ENCODE assay signal across 9 cellular contexts in genomic region chr16:22948603-22949368, GRCh38.
DNase-seq lines count a peak whose midpoint lies in the region; TF ChIP-seq lines count a peak whose summit lies in the region.
"Had no signal": no experiment of that assay in that cellular context is flagged by ENCODE, and none has a peak within 500 bp of the region (broad histone marks: within the 10 kb centered on the region; RNA-seq: fewer than 3 reads in every experiment).

No MANE protein-coding gene starts in this region.

- TF ChIP-seq POLR2A in stomach (IDR thresholded peaks at IDR 0.05) = no peak

- peaks cover 32% of the 10 kb centered on the region for H3K27me3 Mint-ChIP-seq in activated CD4-positive, alpha-beta T cell treated with anti-CD3 and anti-CD28 coated beads, Interleukin-2, amount 10 ng/mL, durations not matched to agents 7 days and 5 days

- intact Hi-C loops in stomach (cut with DNase I; ENCODE audit: low total_unique reads) = no loop called here

- H3K4me1 ChIP-seq in stomach = peaks cover 4 to 14% (median 10%) of the 10 kb centered on the region in 4 donors

- CTCF ChIA-PET in activated CD4-positive, alpha-beta T cell treated with anti-CD3 and anti-CD28 coated beads, Interleukin-2, amount 10 ng/mL, durations not matched to agents 7 days and 5 days (lab: Charles Lee) = interaction anchor here (1.1 kb wide), 1 partner anchor 41 kb away, joined by 3 read pairs; no protein-coding TSS in a partner anchor

- H3K36me3 Mint-ChIP-seq in activated CD4-positive, alpha-beta T cell treated with anti-CD3 and anti-CD28 coated beads, Interleukin-2, amount 10 ng/mL, durations not matched to agents 7 days and 5 days (ENCODE audit: low read depth) = no peaks in the 10 kb centered on the region

- no peak overlapping the region for H3K27ac Mint-ChIP-seq in activated CD4-positive, alpha-beta T cell treated with anti-CD3 and anti-CD28 coated beads, Interleukin-2, amount 10 ng/mL, durations not matched to agents 7 days and 5 days

- no peak for TF ChIP-seq EP300 in stomach (IDR thresholded peaks at IDR 0.05)

- H3K9me3 ChIP-seq in stomach = no peaks in the 10 kb centered on the region

- 11 to 17% (median 16%) methylated on average over 18 of the region's 18 CpGs for WGBS in stomach, 5 donors

- POLR2A ChIA-PET in activated CD4-positive, alpha-beta T cell treated with anti-CD3 and anti-CD28 coated beads, Interleukin-2, amount 10 ng/mL, durations not matched to agents 7 days and 5 days (lab: Charles Lee) = no interaction called here

- H3K4me3 Mint-ChIP-seq in activated CD4-positive, alpha-beta T cell treated with anti-CD3 and anti-CD28 coated beads, Interleukin-2, amount 10 ng/mL, durations not matched to agents 7 days and 5 days = no peak overlapping the region

- H3K4me3 ChIP-seq in epithelial cell of proximal tubule (ENCODE audit: low read depth, low read length) (no peak overlapping the region), stomach (peak overlapping the region; percentile 8 to 21 (median 16))

- no peak overlapping the region for H3K27ac ChIP-seq in stomach
- H3K27ac ChIP-seq: skin epidermis had no signal

- peak; percentile 2 for DNase-seq in stimulated activated naive CD4-positive, alpha-beta T cell treated with Interleukin-2 at 50 U/mL for 16 hours (lab: John Stamatoyannopoulos, UW)
- no peak for DNase-seq in stimulated activated naive CD4-positive, alpha-beta T cell (lab: John Stamatoyannopoulos, UW)
- peak; percentile 45 to 52 for DNase-seq in NCI-H1930 (lab: John Stamatoyannopoulos, UW)
- peak; percentile 67 for DNase-seq in activated CD4-positive, alpha-beta T cell treated with anti-CD3 and anti-CD28 coated beads, Interleukin-2, amount 10 ng/mL, durations not matched to agents 7 days and 5 days
- DNase-seq in epithelial cell of proximal tubule (ENCODE audit: low read depth) = peak; percentile 9
- DNase-seq in mucosa of gallbladder (ENCODE audit: low spot score) = peak; percentile 60
- DNase-seq in stomach = peak; percentile 57
- DNase-seq in COR-L47 (lab: John Stamatoyannopoulos, UW) = no peak

- no peaks in the 10 kb centered on the region for H3K36me3 ChIP-seq in stomach

- H3K27me3 ChIP-seq in stomach = peaks cover 0 to 50% (median 9%) of the 10 kb centered on the region in 3 donors

- no peaks in the 10 kb centered on the region for H3K9me3 Mint-ChIP-seq in activated CD4-positive, alpha-beta T cell treated with anti-CD3 and anti-CD28 coated beads, Interleukin-2, amount 10 ng/mL, durations not matched to agents 7 days and 5 days

- TF ChIP-seq CTCF in epithelial cell of proximal tubule (conservative IDR thresholded peaks at IDR 0.05; ENCODE audit: low read depth, low read length) (peak; percentile 73), stomach (IDR thresholded peaks at IDR 0.05) (peak in 5 of 7 experiments; percentile 37 to 69 (median 59))

- H3K4me1 Mint-ChIP-seq in activated CD4-positive, alpha-beta T cell treated with anti-CD3 and anti-CD28 coated beads, Interleukin-2, amount 10 ng/mL, durations not matched to agents 7 days and 5 days = peaks cover 3% of the 10 kb centered on the region

Comparison
In these comparisons a context has a peak if more than half of its experiments do, and no peak if none do; other contexts are left out.
1. DNase-seq: peak in stimulated activated naive CD4-positive, alpha-beta T cell treated with Interleukin-2 at 50 U/mL for 16 hours (single experiment), NCI-H1930 (2 of 2), activated CD4-positive, alpha-beta T cell treated with anti-CD3 and anti-CD28 coated beads, Interleukin-2, amount 10 ng/mL, durations not matched to agents 7 days and 5 days (single experiment), epithelial cell of proximal tubule (single experiment), mucosa of gallbladder (single experiment) and stomach (single experiment); none in stimulated activated naive CD4-positive, alpha-beta T cell (0 of 6) and COR-L47 (single experiment).